ENCODE assay signal across 21 cellular contexts in genomic region chr6:149013932-149014331, GRCh38.
DNase-seq lines count a peak whose midpoint lies in the region; ATAC-seq, FAIRE-seq and TF ChIP-seq lines count a peak whose summit lies in the region.
"Had no signal": no experiment of that assay in that cellular context is flagged by ENCODE, and none has a peak within 500 bp of the region (broad histone marks: within the 10 kb centered on the region; RNA-seq: fewer than 3 reads in every experiment).

No MANE protein-coding gene starts in this region.

- H3K27ac ChIP-seq in K562 (ENCODE audit: extremely low read depth, low read depth, low read length), result no peak overlapping the region
- H3K27ac ChIP-seq: BLaER1 treated with 17β-estradiol and CSF1 and Interleukin-3, amounts not matched to agents 10 nM and 100 nM; body of pancreas; coronary artery; VCaP had no signal

- TF ChIP-seq RAD21 in K562 (CRISPR knock-in tag; conservative IDR thresholded peaks at IDR 0.05 in 1 of 2, IDR thresholded peaks at IDR 0.05 in 1 of 2), result no peak

- DNase-seq in Right ventricle myocardium inferior (ENCODE audit: missing footprints) (no peak), cardiac septum (ENCODE audit: low spot score) (no peak), K562 (ENCODE audit: extremely low read depth in 1 of 4, low spot score in 3 of 4) (no peak), left kidney (ENCODE audit: low read depth, low spot score) (peak; percentile 16), NCI-H69 (lab: John Stamatoyannopoulos, UW) (no peak), activated gamma-delta T cell (lab: John Stamatoyannopoulos, UW) (no peak)
- DNase-seq in stimulated activated naive B cell treated with anti-CD40 and anti-IgM and Interleukin-4, amounts not matched to agents 10 μg/mL and 1 μg/mL and 100 μg/mL, for 72 hours, result no peak
- DNase-seq in stimulated activated CD4-positive, alpha-beta T cell treated with anti-CD3 and anti-CD28 coated beads, Interleukin-2, amount 100 ng/mL, for 48 hours, result no peak
- DNase-seq: activated T-cell treated with anti-CD3 and anti-CD28 coated beads, Interleukin-2, amount 50 U/mL, for 48 hours; body of pancreas; NCI-H2029 treated with DMSO at 0.1 percent for 48 hours; NCI-H446 treated with DMSO at 0.1 percent for 48 hours; SHP77 treated with DMSO at 0.1 percent for 48 hours; small intestine had no signal

- no peaks in the 10 kb centered on the region for H3K79me2 ChIP-seq in K562 (ENCODE audit: control insufficient read depth, insufficient read depth, low read length)

- POLR2A ChIA-PET in K562 (lab: Yijun Ruan, JAX), result no interaction called here

- H3K27me3 ChIP-seq in K562 (ENCODE audit: control insufficient read depth in 2 of 2, insufficient read depth in 2 of 2, low read length in 2 of 2), result peaks cover 9 to 28% of the 10 kb centered on the region in 2 experiments; a peak in 4 of 5 replicates
- H3K27me3 ChIP-seq: BLaER1 treated with 17β-estradiol and CSF1 and Interleukin-3, amounts not matched to agents 10 nM and 100 nM; body of pancreas had no signal

- WGBS in K562 (ENCODE audit: insufficient coverage, low coverage, missing lambda C conversion rate), result 1% methylated on average over 4 of the region's 4 CpGs

- no TSS peak for BruUV-seq in K562 (replicated peaks; lab: Mats Ljungman, UMichigan)

- no peak for TF ChIP-seq CTCF in K562 (IDR thresholded peaks at IDR 0.05 in 2 of 3, conservative IDR thresholded peaks at IDR 0.05 in 1 of 3; ENCODE audit: insufficient read depth in 2 of 3, low read depth in 1 of 3, low read length in 3 of 3)

- no peaks in the 10 kb centered on the region for H3K9me3 Mint-ChIP-seq in stimulated activated naive B cell treated with anti-CD40 and anti-IgM and Interleukin-4, amounts not matched to agents 10 μg/mL and 1 μg/mL and 100 μg/mL, for 72 hours
- H3K9me3 Mint-ChIP-seq: activated naive CD4-positive, alpha-beta T cell treated with anti-CD3 and anti-CD28 coated beads, Interleukin-2, amount 50 U/mL, for 72 hours; T-helper 1 cell treated with Interleukin-12 subunit alpha and Interleukin-12 subunit beta and Interleukin-4 antibody, amounts not matched to agents 30 μg/mL and 1 μg/mL, for 36 hours had no signal

- no peaks in the 10 kb centered on the region for H4K20me1 ChIP-seq in K562 (replicated peaks; ENCODE audit: control insufficient read depth, insufficient read depth, low read length)
- H4K20me1 ChIP-seq: BLaER1 treated with 17β-estradiol and CSF1 and Interleukin-3, amounts not matched to agents 10 nM and 100 nM had no signal

- TF ChIP-seq POLR2A in K562 (conservative IDR thresholded peaks at IDR 0.05), result no peak

- H3K4me3 Mint-ChIP-seq in stimulated activated naive B cell treated with anti-CD40 and anti-IgM and Interleukin-4, amounts not matched to agents 10 μg/mL and 1 μg/mL and 100 μg/mL, for 72 hours, result no peak overlapping the region
- H3K4me3 Mint-ChIP-seq: T-helper 1 cell treated with Interleukin-12 subunit alpha and Interleukin-12 subunit beta and Interleukin-4 antibody, amounts not matched to agents 30 μg/mL and 1 μg/mL, for 36 hours had no signal

- in situ Hi-C loops in K562 (cut with MboI), result no loop called here

- H3K4me3 ChIP-seq in K562, result no peak overlapping the region
- H3K4me3 ChIP-seq: BLaER1 treated with 17β-estradiol and CSF1 and Interleukin-3, amounts not matched to agents 10 nM and 100 nM; body of pancreas; coronary artery had no signal

- H3K9ac ChIP-seq in K562 (ENCODE audit: insufficient read depth in 1 of 2, low read depth in 2 of 2, low read length in 2 of 2), result no peak overlapping the region
- H3K9ac ChIP-seq: BLaER1 treated with 17β-estradiol and CSF1 and Interleukin-3, amounts not matched to agents 10 nM and 100 nM had no signal

- peak overlapping the region; percentile 10 for H3K27ac Mint-ChIP-seq in stimulated activated naive B cell treated with anti-CD40 and anti-IgM and Interleukin-4, amounts not matched to agents 10 μg/mL and 1 μg/mL and 100 μg/mL, for 72 hours
- H3K27ac Mint-ChIP-seq: activated naive CD4-positive, alpha-beta T cell treated with anti-CD3 and anti-CD28 coated beads, Interleukin-2, amount 50 U/mL, for 72 hours; T-helper 1 cell treated with Interleukin-12 subunit alpha and Interleukin-12 subunit beta and Interleukin-4 antibody, amounts not matched to agents 30 μg/mL and 1 μg/mL, for 36 hours had no signal

- no peaks in the 10 kb centered on the region for H3K4me1 ChIP-seq in K562 (replicated peaks in 1 of 2; ENCODE audit: control insufficient read depth in 2 of 2, insufficient read depth in 2 of 2, low read length in 2 of 2)

- H3K27me3 Mint-ChIP-seq in stimulated activated naive B cell treated with anti-CD40 and anti-IgM and Interleukin-4, amounts not matched to agents 10 μg/mL and 1 μg/mL and 100 μg/mL, for 72 hours, result no peaks in the 10 kb centered on the region

- H2AFZ ChIP-seq in K562 (ENCODE audit: low read depth, low read length), result no peak overlapping the region

- H3K4me2 ChIP-seq in K562 (ENCODE audit: insufficient read depth, low read length), result no peak overlapping the region

- no peaks in the 10 kb centered on the region for H3K36me3 ChIP-seq in K562 (ENCODE audit: control insufficient read depth, insufficient read depth, low read length)

- FAIRE-seq in K562 (lab: Jason Lieb, UNC), result no peak
- FAIRE-seq: A204.1, endothelial cell of umbilical vein, small intestine had no signal

- peaks cover 0 to 7% of the 10 kb centered on the region in 2 donors for H3K4me1 Mint-ChIP-seq in stimulated activated naive B cell treated with anti-CD40 and anti-IgM and Interleukin-4, amounts not matched to agents 10 μg/mL and 1 μg/mL and 100 μg/mL, for 72 hours

- ATAC-seq in Right ventricle myocardium inferior (peak; percentile 10), K562 (peak; percentile 31; the same call in 1 of the 3 replicates)
- ATAC-seq in stimulated activated naive B cell treated with anti-CD40 and anti-IgM and Interleukin-4, amounts not matched to agents 10 μg/mL and 1 μg/mL and 100 μg/mL, for 72 hours (replicated peaks), result no peak
- ATAC-seq: activated naive CD4-positive, alpha-beta T cell treated with anti-CD3 and anti-CD28 coated beads, Interleukin-2, amount 50 U/mL, for 72 hours; body of pancreas had no signal

- H3K9me3 ChIP-seq in K562 (replicated peaks; ENCODE audit: control insufficient read depth, insufficient read depth, low read depth, low read length), result no peaks in the 10 kb centered on the region
- H3K9me3 ChIP-seq: BLaER1 treated with 17β-estradiol and CSF1 and Interleukin-3, amounts not matched to agents 10 nM and 100 nM; body of pancreas had no signal

- no peaks in the 10 kb centered on the region for H3K9me1 ChIP-seq in K562 (ENCODE audit: control insufficient read depth, insufficient read depth, low read length)

- peaks cover 2 to 13% of the 10 kb centered on the region in 2 donors for H3K36me3 Mint-ChIP-seq in stimulated activated naive B cell treated with anti-CD40 and anti-IgM and Interleukin-4, amounts not matched to agents 10 μg/mL and 1 μg/mL and 100 μg/mL, for 72 hours
- H3K36me3 Mint-ChIP-seq: activated naive CD4-positive, alpha-beta T cell treated with anti-CD3 and anti-CD28 coated beads, Interleukin-2, amount 50 U/mL, for 72 hours had no signal

- CTCF ChIA-PET in K562 (lab: Yijun Ruan, JAX; ENCODE audit: low intra/inter-chr PET ratio), result no interaction called here

- no peak for TF ChIP-seq EP300 in K562 (IDR thresholded peaks at IDR 0.05; ENCODE audit: low read length)

- intact Hi-C loops in Right ventricle myocardium inferior (cut with DNase I) (no loop called here), cardiac septum (cut with DNase I) (no loop called here), K562 (cut with micrococcal nuclease) (no loop called here)

TF ChIP-seq in K562, 482 proteins besides CTCF, POLR2A, EP300 and RAD21:
- TF ChIP-seq ZNF197 (CRISPR knock-in tag; IDR thresholded peaks at IDR 0.05; ENCODE audit: low read depth) (no peak), ZNF644 (tag; IDR thresholded peaks at IDR 0.05; ENCODE audit: low read depth) (no peak), GABPB2 (CRISPR knock-in tag; conservative IDR thresholded peaks at IDR 0.05) (no peak), ZNF511 (CRISPR knock-in tag; IDR thresholded peaks at IDR 0.05) (no peak), ZNF398 (CRISPR knock-in tag; IDR thresholded peaks at IDR 0.05) (no peak), ZC3H4 (CRISPR knock-in tag; IDR thresholded peaks at IDR 0.05; ENCODE audit: borderline replicate concordance) (no peak), NR2C1 (IDR thresholded peaks at IDR 0.05) (no peak), NR2C1 (tag; IDR thresholded peaks at IDR 0.05) (no peak), HMGXB4 (CRISPR knock-in tag; IDR thresholded peaks at IDR 0.05) (no peak)

Comparison
In these comparisons a context has a peak if more than half of its experiments do, and no peak if none do; other contexts are left out.
1. ATAC-seq: peak in Right ventricle myocardium inferior (single experiment) and K562 (single experiment); none in stimulated activated naive B cell treated with anti-CD40 and anti-IgM and Interleukin-4, amounts not matched to agents 10 μg/mL and 1 μg/mL and 100 μg/mL, for 72 hours (0 of 2).